ENCODE assay signal across 7 cellular contexts in genomic region chr18:78564030-78564429, GRCh38.
"Had no signal": no experiment of that assay in that cellular context is flagged by ENCODE, and none has a peak within 500 bp of the region (broad histone marks: within the 10 kb centered on the region; RNA-seq: fewer than 3 reads in every experiment).

No MANE protein-coding gene starts in this region.

- H3K27ac Mint-ChIP-seq: HFFc6 had no signal

- H3K27ac ChIP-seq: GM23248, HL-60 had no signal

- H2AFZ ChIP-seq: GM23248 had no signal

- H3K4me1 ChIP-seq: HAP-1 had no signal

- H3K36me3 ChIP-seq: HAP-1 had no signal

- H3K9me3 ChIP-seq: HAP-1 had no signal

- H3K4me3 Mint-ChIP-seq: HFFc6 had no signal

- DNase-seq: GM23248, GOT3, H7, HFFc6, IMR-90 had no signal

- H3K9ac ChIP-seq: GM23248 had no signal

- H3K4me3 ChIP-seq: GM23248, HAP-1 had no signal
